ENCODE assay signal across 24 cellular contexts in genomic region chr9:127201071-127201541, GRCh38.
DNase-seq lines count a peak whose midpoint lies in the region; ATAC-seq and TF ChIP-seq lines count a peak whose summit lies in the region.
"Had no signal": no experiment of that assay in that cellular context is flagged by ENCODE, and none has a peak within 500 bp of the region (broad histone marks: within the 10 kb centered on the region; RNA-seq: fewer than 3 reads in every experiment).

No MANE protein-coding gene starts in this region.

- intact Hi-C loops in left ventricle myocardium inferior (cut with micrococcal nuclease) (no loop called here), mucosa of descending colon (cut with DNase I, micrococcal nuclease) (loop anchor here in 1 of 2 donors (2.0 kb wide), 1 partner anchor 260 kb away; no protein-coding TSS in a partner anchor)

- peak; percentile 6 for DNase-seq in left ventricle myocardium inferior
- no peak for DNase-seq in right atrium auricular region (ENCODE audit: low spot score)
- DNase-seq in cerebellar cortex (ENCODE audit: low spot score), result peak; percentile 77
- DNase-seq in kidney tubule cell (ENCODE audit: low spot score), result peak; percentile 47
- DNase-seq in mucosa of descending colon, result no peak
- no peak for DNase-seq in GM03348 (ENCODE audit: low spot score)
- no peak for DNase-seq in ACHN
- no peak for DNase-seq in NCI-H2196 treated with DMSO at 0.1 percent for 48 hours (lab: John Stamatoyannopoulos, UW; ENCODE audit: unreplicated experiment)
- DNase-seq: 8988T; AML-193; Caco-2; CD4-positive, alpha-beta memory T cell; GDM1; H9; NCI-H1092; NCI-H1417 treated with DMSO at 0.1 percent for 48 hours; NCI-H1694 treated with DMSO at 0.1 percent for 48 hours; NCI-H2081; NCI-H226; NCI-H510A; RPMI8226; SHP77 had no signal

- H3K27ac ChIP-seq in left ventricle myocardium inferior (replicated peaks) (no peak overlapping the region), right atrium auricular region (no peak overlapping the region)
- H3K27ac ChIP-seq: KMS-11 had no signal

- TF ChIP-seq CTCF in left ventricle myocardium inferior (IDR thresholded peaks at IDR 0.05; ENCODE audit: borderline replicate concordance), result no peak
- TF ChIP-seq CTCF in right atrium auricular region (IDR thresholded peaks at IDR 0.05), result no peak
- no peak for TF ChIP-seq CTCF in mucosa of descending colon (IDR thresholded peaks at IDR 0.05)

- no peaks in the 10 kb centered on the region for H3K9me3 ChIP-seq in left ventricle myocardium inferior (replicated peaks)
- no peaks in the 10 kb centered on the region for H3K9me3 ChIP-seq in right atrium auricular region
- H3K9me3 ChIP-seq in mucosa of descending colon, result no peaks in the 10 kb centered on the region
- H3K9me3 ChIP-seq: Caco-2 had no signal

- H3K4me1 ChIP-seq in left ventricle myocardium inferior (peaks cover 44% of the 10 kb centered on the region), right atrium auricular region (peaks cover 0 to 45% of the 10 kb centered on the region in 2 donors), mucosa of descending colon (ENCODE audit: low read depth) (peaks cover 6% of the 10 kb centered on the region)

- in situ Hi-C loops in ACHN (cut with HindIII; ENCODE audit: low pct_ligation_motif_present, low pct_unique_long_range_greater_than_20kb, low sequenced_read_pairs), result no loop called here

- H3K4me3 ChIP-seq in left ventricle myocardium inferior (no peak overlapping the region), right atrium auricular region (no peak overlapping the region), mucosa of descending colon (no peak overlapping the region)
- H3K4me3 ChIP-seq: GM23338 had no signal

- no peaks in the 10 kb centered on the region for H3K27me3 ChIP-seq in left ventricle myocardium inferior (ENCODE audit: low read depth)
- no peaks in the 10 kb centered on the region for H3K27me3 ChIP-seq in right atrium auricular region

- H3K36me3 ChIP-seq in left ventricle myocardium inferior, result peaks cover 5% of the 10 kb centered on the region
- no peaks in the 10 kb centered on the region for H3K36me3 ChIP-seq in right atrium auricular region
- no peaks in the 10 kb centered on the region for H3K36me3 ChIP-seq in mucosa of descending colon (ENCODE audit: low read depth)

- ATAC-seq in mucosa of descending colon, result no peak
- ATAC-seq: GM23338 had no signal

Comparison
In these comparisons a context has a peak if more than half of its experiments do, and no peak if none do; other contexts are left out.
1. DNase-seq: peak in left ventricle myocardium inferior (single experiment), cerebellar cortex (single experiment) and kidney tubule cell (single experiment); none in right atrium auricular region (single experiment), mucosa of descending colon (0 of 3), GM03348 (single experiment), ACHN (single experiment) and NCI-H2196 treated with DMSO at 0.1 percent for 48 hours (single experiment).